ENCODE assay signal across 8 cellular contexts in genomic region chr5:43120720-43121564, GRCh38. TPM values are rescaled to one million over a fixed set of nuclear protein-coding genes. Genes with fewer than 3 reads are reported as not detected.
DNase-seq lines count a peak whose midpoint lies in the region; ATAC-seq, FAIRE-seq and TF ChIP-seq lines count a peak whose summit lies in the region.

Gene ZNF131 (plus strand): TSS chr5:43120914. CDS start chr5:43122054, 1,140 bp downstream.

- 0% methylated on average over 61 to 83 of the region's 83 CpGs for WGBS in small intestine, 3 donors

- TSS peak; percentile 77 for BruUV-seq in A673 (replicated peaks; lab: Mats Ljungman, UMichigan)

- TF ChIP-seq POLR2A in breast epithelium (IDR thresholded peaks at IDR 0.05) = no peak

- no peaks in the 10 kb centered on the region for H3K9me3 ChIP-seq in A673 (ENCODE audit: low read depth, low read length, poor library complexity, severe bottlenecking)
- H3K9me3 ChIP-seq in breast epithelium = no peaks in the 10 kb centered on the region
- no peaks in the 10 kb centered on the region for H3K9me3 ChIP-seq in iPS-20b (ENCODE audit: insufficient read depth, low read depth, low read length)
- H3K9me3 ChIP-seq in small intestine (ENCODE audit: control insufficient read depth, low read depth) = no peaks in the 10 kb centered on the region

- H3K4me3 ChIP-seq in A673 (ENCODE audit: low read depth, low read length, poor library complexity, severe bottlenecking) = peak within 1 kb of the TSS; percentile 56
- peak within 1 kb of the TSS; percentile 72 to 88 (median 78) for H3K4me3 ChIP-seq in breast epithelium
- H3K4me3 ChIP-seq in iPS-20b (ENCODE audit: low read length) = peak within 1 kb of the TSS; percentile 99
- peak within 1 kb of the TSS; percentile 68 to 91 for H3K4me3 ChIP-seq in small intestine (ENCODE audit: low read depth in 1 of 2, low read length in 2 of 2)

- intact Hi-C loops in A673 (cut with micrococcal nuclease; ENCODE audit: unreplicated experiment) = loop anchor here (1.0 to 10.0 kb wide), 3 partner anchors 79 to 184 kb away; no protein-coding TSS in a partner anchor
- intact Hi-C loops in breast epithelium (cut with DNase I; ENCODE audit: low total_unique reads) = no loop called here

- no peak for FAIRE-seq in small intestine (lab: Jason Lieb, UNC)

- H3K27ac ChIP-seq in A673 (ENCODE audit: low read depth, low read length, poor library complexity, severe bottlenecking) (peak within 1 kb of the TSS; percentile 90), VCaP (peak within 1 kb of the TSS; percentile 97), breast epithelium (peak within 1 kb of the TSS; percentile 99), iPS-20b (ENCODE audit: low read length) (peak within 1 kb of the TSS; percentile 89), small intestine (ENCODE audit: low read depth in 1 of 2, low read length in 1 of 2) (peak within 1 kb of the TSS; percentile 90 to 95)

- H3K4me1 ChIP-seq in A673 (ENCODE audit: insufficient read depth, low read length, poor library complexity, severe bottlenecking) (peaks cover 23% of the 10 kb centered on the region), breast epithelium (peaks cover 0 to 12% of the 10 kb centered on the region in 2 donors), iPS-20b (ENCODE audit: insufficient read depth, low read length) (no peaks in the 10 kb centered on the region; the same call in 1 of the 2 replicates), small intestine (ENCODE audit: control insufficient read depth in 2 of 2, insufficient read depth in 1 of 2, low read depth in 1 of 2, low read length in 1 of 2) (peaks cover 2 to 5% of the 10 kb centered on the region in 2 donors)

- POLR2A ChIA-PET in A673 (lab: Charles Lee; ENCODE audit: low non-redundant PET) = interaction anchor here (0.8 kb wide), 1 partner anchor 113 kb away, joined by 4 read pairs; no protein-coding TSS in a partner anchor

- peak; percentile 95 for ATAC-seq in GM18868 (IDR thresholded peaks at IDR 0.05; ENCODE audit: unreplicated experiment)
- ATAC-seq in HG03108 (IDR thresholded peaks at IDR 0.05; ENCODE audit: unreplicated experiment) = peak; percentile 94

- H3K27me3 ChIP-seq in A673 (replicated peaks; ENCODE audit: insufficient read depth, low read depth, low read length, poor library complexity) = no peaks in the 10 kb centered on the region
- H3K27me3 ChIP-seq in breast epithelium = no peaks in the 10 kb centered on the region
- no peaks in the 10 kb centered on the region for H3K27me3 ChIP-seq in iPS-20b (ENCODE audit: insufficient read depth, low read length)
- H3K27me3 ChIP-seq in small intestine (ENCODE audit: control insufficient read depth in 2 of 2, insufficient read depth in 2 of 2, low read length in 2 of 2) = no peaks in the 10 kb centered on the region

- peak within 1 kb of the TSS; percentile 100 for H3K9ac ChIP-seq in iPS-20b (ENCODE audit: low read depth, low read length)

- TF ChIP-seq CTCF in A673 (conservative IDR thresholded peaks at IDR 0.05; ENCODE audit: low read depth, low read length) (no peak), VCaP (conservative IDR thresholded peaks at IDR 0.05) (no peak), breast epithelium (IDR thresholded peaks at IDR 0.05) (no peak)

- CTCF ChIA-PET in A673 (lab: Charles Lee) = interaction anchor here (0.6 to 1.6 kb wide), 8 partner anchors 15 to 363 kb away, joined by 3 to 9 read pairs (median 3); partner anchors contain the start of gene TMEM267

- DNase-seq in A673 (ENCODE audit: low spot score) (peak; percentile 98), NCI-H2196 (lab: John Stamatoyannopoulos, UW; ENCODE audit: unreplicated experiment) (peak; percentile 99), breast epithelium (ENCODE audit: low spot score in 2 of 2) (peak; percentile 94 to 96), small intestine (peak; percentile 97)

- H3K36me3 ChIP-seq in A673 (ENCODE audit: insufficient read depth, low read length, poor library complexity, severe bottlenecking) (peaks cover 31% of the 10 kb centered on the region), breast epithelium (no peaks in the 10 kb centered on the region), iPS-20b (ENCODE audit: insufficient read depth, low read depth, low read length) (peaks cover 31% of the 10 kb centered on the region), small intestine (ENCODE audit: control insufficient read depth in 2 of 2, insufficient read depth in 2 of 2, low read length in 2 of 2) (no peaks in the 10 kb centered on the region)

RNA-seq across cellular contexts. Expression of gene ZNF131, which starts in this region (rescaled TPM):
- total RNA-seq in A673 (2021) (43.6 and 45.0 TPM in 2 replicates), breast epithelium (10 to 100 TPM; 32.6 to 53.9 (median 45.9) TPM)
- 10 to 100 TPM; 17.6 to 23.5 (median 19.9) TPM for polyA plus RNA-seq in small intestine

Comparison
In these comparisons a context has a peak if more than half of its experiments do, and no peak if none do; other contexts are left out.
1. Peak in every context shown above with its lines: DNase-seq, ATAC-seq, H3K4me3 ChIP-seq and H3K27ac ChIP-seq.